In the genomic region with DNA sequence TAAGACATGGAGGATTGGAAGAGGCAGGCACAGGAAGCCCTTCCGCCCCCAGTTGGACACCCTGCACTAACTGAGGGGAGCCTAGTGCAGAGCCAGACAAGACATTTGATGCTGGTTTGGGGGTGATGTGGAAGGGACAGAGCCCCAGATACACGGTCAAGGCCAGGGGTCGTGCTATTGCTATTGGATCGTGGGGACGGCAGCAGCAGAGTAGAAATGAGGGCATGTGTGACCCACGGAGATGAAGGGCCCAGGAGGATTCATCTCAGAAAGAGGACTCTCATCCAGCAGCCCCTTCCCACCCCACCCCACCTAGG, we compare ENCODE assay signal across 8 cellular contexts. TPM values are rescaled to one million over a fixed set of nuclear protein-coding genes. Genes with fewer than 3 reads are reported as not detected.
A peak's percentile ranks its signal among the peaks of the same experiment; 100 is the strongest.
DNase-seq lines count a peak whose midpoint lies in the region; ATAC-seq and TF ChIP-seq lines count a peak whose summit lies in the region.

No MANE protein-coding gene starts in this region.

- CTCF ChIA-PET in Calu3 (lab: Charles Lee): interaction anchor here (0.7 kb wide), 1 partner anchor 43 kb away, joined by 3 read pairs; no protein-coding TSS in a partner anchor

- H3K27ac Mint-ChIP-seq in natural killer cell treated with Interleukin-12 subunit alpha and Interleukin-12 subunit beta and Interleukin-15 and Interleukin-18, amount 100 ng/mL, for 72 hours: peak overlapping the region; percentile 90 to 93
- no peak overlapping the region for H3K27ac Mint-ChIP-seq in Calu3 (ENCODE audit: unreplicated experiment)

- no peak overlapping the region for H3K4me3 ChIP-seq in NT2/D1 (ENCODE audit: insufficient read length, low read depth)
- H3K4me3 ChIP-seq in foreskin fibroblast (ENCODE audit: low read depth in 1 of 2, low read length in 2 of 2): no peak overlapping the region

- peaks cover 18% of the 10 kb centered on the region for H3K4me1 ChIP-seq in NT2/D1 (ENCODE audit: insufficient read depth, insufficient read length)

- peak overlapping the region; percentile 97 for H3K27ac ChIP-seq in 22Rv1

- no peaks in the 10 kb centered on the region for H3K27me3 ChIP-seq in NT2/D1 (ENCODE audit: insufficient read depth, insufficient read length)

- H3K27me3 Mint-ChIP-seq in natural killer cell treated with Interleukin-12 subunit alpha and Interleukin-12 subunit beta and Interleukin-15 and Interleukin-18, amount 100 ng/mL, for 72 hours: no peaks in the 10 kb centered on the region
- no peaks in the 10 kb centered on the region for H3K27me3 Mint-ChIP-seq in Calu3 (ENCODE audit: unreplicated experiment)

- H3K9me3 Mint-ChIP-seq in natural killer cell treated with Interleukin-12 subunit alpha and Interleukin-12 subunit beta and Interleukin-15 and Interleukin-18, amount 100 ng/mL, for 72 hours: no peaks in the 10 kb centered on the region
- H3K9me3 Mint-ChIP-seq in Calu3 (ENCODE audit: low read depth, unreplicated experiment): no peaks in the 10 kb centered on the region

- DNase-seq in NT2/D1 (ENCODE audit: low read depth, low spot score) (no peak), ecto neural progenitor cell (ENCODE audit: low spot score) (peak; percentile 45), foreskin fibroblast (no peak), Calu3 (no peak), NCI-H2196 treated with DMSO at 0.1 percent for 48 hours (lab: John Stamatoyannopoulos, UW; ENCODE audit: unreplicated experiment) (no peak), DMS79 (lab: John Stamatoyannopoulos, UW) (no peak)
- DNase-seq in natural killer cell treated with Interleukin-12 subunit alpha and Interleukin-12 subunit beta and Interleukin-15 and Interleukin-18, amount 100 ng/mL, for 72 hours (ENCODE audit: low spot score): no peak

- no peak for ATAC-seq in natural killer cell treated with Interleukin-12 subunit alpha and Interleukin-12 subunit beta and Interleukin-15 and Interleukin-18, amount 100 ng/mL, for 72 hours

- TF ChIP-seq CTCF in 22Rv1 (IDR thresholded peaks at IDR 0.05) (no peak), foreskin fibroblast (IDR thresholded peaks at IDR 0.05; ENCODE audit: low read depth, low read length) (no peak), Calu3 (IDR thresholded peaks at IDR 0.05; ENCODE audit: unreplicated experiment) (no peak)

- peak overlapping the region; percentile 85 for H3K4me3 Mint-ChIP-seq in natural killer cell treated with Interleukin-12 subunit alpha and Interleukin-12 subunit beta and Interleukin-15 and Interleukin-18, amount 100 ng/mL, for 72 hours
- H3K4me3 Mint-ChIP-seq in Calu3 (ENCODE audit: low read depth, unreplicated experiment): no peak overlapping the region

- peaks cover 42 to 45% of the 10 kb centered on the region in 2 donors for H3K4me1 Mint-ChIP-seq in natural killer cell treated with Interleukin-12 subunit alpha and Interleukin-12 subunit beta and Interleukin-15 and Interleukin-18, amount 100 ng/mL, for 72 hours (ENCODE audit: low read depth in 2 of 2)
- H3K4me1 Mint-ChIP-seq in Calu3 (ENCODE audit: low read depth, unreplicated experiment): no peaks in the 10 kb centered on the region

- H3K9me3 ChIP-seq in NT2/D1 (ENCODE audit: insufficient read depth, low read length): no peaks in the 10 kb centered on the region

- intact Hi-C loops in Calu3 (cut with micrococcal nuclease; ENCODE audit: unreplicated experiment): no loop called here

- peaks cover 8% of the 10 kb centered on the region for H3K36me3 Mint-ChIP-seq in natural killer cell treated with Interleukin-12 subunit alpha and Interleukin-12 subunit beta and Interleukin-15 and Interleukin-18, amount 100 ng/mL, for 72 hours
- H3K36me3 Mint-ChIP-seq in Calu3 (ENCODE audit: insufficient read depth, unreplicated experiment): peaks cover 31% of the 10 kb centered on the region

- peak overlapping the region; percentile 94 for H3K9ac ChIP-seq in NT2/D1 (ENCODE audit: insufficient read length, low read depth)

- BruUV-seq in Calu3 (replicated peaks; lab: Mats Ljungman, UMichigan): no TSS peak

- peaks cover 18% of the 10 kb centered on the region for H3K36me3 ChIP-seq in NT2/D1 (ENCODE audit: insufficient read depth, insufficient read length, low read length)

RNA-seq across cellular contexts. Expression of a gene that starts 2.0 kb away (rescaled TPM):
- total RNA-seq in natural killer cell treated with Interleukin-12 subunit alpha and Interleukin-12 subunit beta and Interleukin-15 and Interleukin-18, amount 100 ng/mL, for 72 hours: 10 to 100 TPM; 54.6 to 73.0 TPM
- 18.1 and 22.1 TPM in 2 replicates for total RNA-seq in Calu3 (2022)

RNA-seq across cellular contexts. Expression of a gene that starts 11.4 kb away (rescaled TPM):
- total RNA-seq in natural killer cell treated with Interleukin-12 subunit alpha and Interleukin-12 subunit beta and Interleukin-15 and Interleukin-18, amount 100 ng/mL, for 72 hours: 10 to 100 TPM; 31.5 to 43.5 TPM
- 12.2 and 13.5 TPM in 2 replicates for total RNA-seq in Calu3 (2022)

RNA-seq across cellular contexts. Expression of a gene that starts 12.6 kb away (rescaled TPM):
- total RNA-seq in natural killer cell treated with Interleukin-12 subunit alpha and Interleukin-12 subunit beta and Interleukin-15 and Interleukin-18, amount 100 ng/mL, for 72 hours: 10 to 100 TPM; 16.9 to 42.7 TPM
- total RNA-seq in Calu3 (2022): 16.1 and 17.0 TPM in 2 replicates

RNA-seq across cellular contexts. Expression of a gene that starts 25.2 kb away (rescaled TPM):
- total RNA-seq in natural killer cell treated with Interleukin-12 subunit alpha and Interleukin-12 subunit beta and Interleukin-15 and Interleukin-18, amount 100 ng/mL, for 72 hours: 10 to 100 TPM; 10.4 to 11.6 TPM
- 3.7 and 3.9 TPM in 2 replicates for total RNA-seq in Calu3 (2022)

RNA-seq across cellular contexts. Expression of a gene that starts 40.9 kb away (rescaled TPM):
- not detected for total RNA-seq in natural killer cell treated with Interleukin-12 subunit alpha and Interleukin-12 subunit beta and Interleukin-15 and Interleukin-18, amount 100 ng/mL, for 72 hours
- total RNA-seq in Calu3 (2022): 0.28 and 0.69 TPM in 2 replicates
